Comparison of ENCODE assay signal across 10 cellular contexts in genomic region chr4:184096561-184097239, GRCh38.
DNase-seq lines count a peak whose midpoint lies in the region; ATAC-seq and TF ChIP-seq lines count a peak whose summit lies in the region.
"Had no signal": no experiment of that assay in that cellular context is flagged by ENCODE, and none has a peak within 500 bp of the region (broad histone marks: within the 10 kb centered on the region; RNA-seq: fewer than 3 reads in every experiment).

No MANE protein-coding gene starts in this region.

- H3K4me1 ChIP-seq in iPS-15b (ENCODE audit: control insufficient read depth, insufficient read depth, low read length) (no peaks in the 10 kb centered on the region), spleen (peaks cover 0 to 15% (median 9%) of the 10 kb centered on the region in 6 donors), Caco-2 (no peaks in the 10 kb centered on the region)

- H3K9me3 ChIP-seq in iPS-15b (ENCODE audit: control insufficient read depth, insufficient read depth, low read length) (no peaks in the 10 kb centered on the region), spleen (no peaks in the 10 kb centered on the region), Caco-2 (no peaks in the 10 kb centered on the region)

- ATAC-seq in HG03571 (IDR thresholded peaks at IDR 0.05; ENCODE audit: unreplicated experiment): no peak
- no peak for ATAC-seq in HG03139 (IDR thresholded peaks at IDR 0.05; ENCODE audit: unreplicated experiment)
- ATAC-seq in HG03432 (IDR thresholded peaks at IDR 0.05; ENCODE audit: unreplicated experiment): no peak

- TF ChIP-seq CTCF in spleen (IDR thresholded peaks at IDR 0.05 in 8 of 11, conservative IDR thresholded peaks at IDR 0.05 in 3 of 11): no peak
- TF ChIP-seq CTCF in Caco-2 (IDR thresholded peaks at IDR 0.05; ENCODE audit: insufficient read depth in 1 of 2, low read depth in 1 of 2, low read length in 1 of 2, severe bottlenecking in 1 of 2, unreplicated experiment in 1 of 2): no peak

- no peak for TF ChIP-seq POLR2A in spleen (IDR thresholded peaks at IDR 0.05)

- DNase-seq in GM04504 (ENCODE audit: low read depth): peak; percentile 28
- DNase-seq in spleen: no peak
- DNase-seq in Caco-2: no peak
- DNase-seq: NCI-H2171; stimulated activated naive CD4-positive, alpha-beta T cell had no signal

- CTCF ChIA-PET in Caco-2 (lab: Charles Lee): no interaction called here

- no peaks in the 10 kb centered on the region for H3K36me3 Mint-ChIP-seq in activated naive CD8-positive, alpha-beta T cell
- H3K36me3 Mint-ChIP-seq in Caco-2 (ENCODE audit: insufficient read depth, unreplicated experiment): no peaks in the 10 kb centered on the region

- peaks cover 10% of the 10 kb centered on the region for H3K27me3 ChIP-seq in iPS-15b (ENCODE audit: control insufficient read depth, insufficient read depth, low read length)
- peaks cover 0 to 12% (median 0%) of the 10 kb centered on the region in 7 donors for H3K27me3 ChIP-seq in spleen (replicated peaks in 1 of 7)
- H3K27me3 ChIP-seq in Caco-2 (replicated peaks; ENCODE audit: control insufficient read depth, insufficient read depth, low read length): no peaks in the 10 kb centered on the region

- H3K4me3 ChIP-seq in iPS-15b (ENCODE audit: low read depth, low read length): peak overlapping the region; percentile 55
- H3K4me3 ChIP-seq in spleen: peak overlapping the region; percentile 9 to 63 (median 15)
- H3K4me3 ChIP-seq in Caco-2 (ENCODE audit: low read depth, low read length): no peak overlapping the region

- peaks cover 3% of the 10 kb centered on the region for H3K27me3 Mint-ChIP-seq in activated naive CD8-positive, alpha-beta T cell
- no peaks in the 10 kb centered on the region for H3K27me3 Mint-ChIP-seq in Caco-2 (ENCODE audit: insufficient read depth, unreplicated experiment)

- BruUV-seq in Caco-2 (replicated peaks; lab: Mats Ljungman, UMichigan): no TSS peak

- H3K4me1 Mint-ChIP-seq in activated naive CD8-positive, alpha-beta T cell (ENCODE audit: low read depth): peaks cover 2% of the 10 kb centered on the region
- H3K4me1 Mint-ChIP-seq in Caco-2 (ENCODE audit: low read depth, unreplicated experiment): no peaks in the 10 kb centered on the region

- H3K9me3 Mint-ChIP-seq in activated naive CD8-positive, alpha-beta T cell (ENCODE audit: low read depth): no peaks in the 10 kb centered on the region
- H3K9me3 Mint-ChIP-seq in Caco-2 (ENCODE audit: unreplicated experiment): no peaks in the 10 kb centered on the region

- POLR2A ChIA-PET in Caco-2 (lab: Charles Lee): no interaction called here

- H3K36me3 ChIP-seq in iPS-15b (ENCODE audit: control insufficient read depth, insufficient read depth, low read length) (no peaks in the 10 kb centered on the region), spleen (no peaks in the 10 kb centered on the region), Caco-2 (ENCODE audit: control insufficient read depth, insufficient read depth, low read length) (no peaks in the 10 kb centered on the region)

- peak overlapping the region; percentile 58 for H3K4me3 Mint-ChIP-seq in activated naive CD8-positive, alpha-beta T cell
- no peak overlapping the region for H3K4me3 Mint-ChIP-seq in Caco-2 (ENCODE audit: unreplicated experiment)

- H3K27ac Mint-ChIP-seq in activated naive CD8-positive, alpha-beta T cell: no peak overlapping the region
- no peak overlapping the region for H3K27ac Mint-ChIP-seq in Caco-2 (ENCODE audit: unreplicated experiment)

- H3K9ac ChIP-seq in iPS-15b (ENCODE audit: low read depth, low read length): no peak overlapping the region

- H3K27ac ChIP-seq in spleen: peak overlapping the region in 7 of 8 donors; percentile 2 to 70 (median 59)

- intact Hi-C loops in spleen (cut with DNase I; ENCODE audit: low total_unique reads): loop anchor here (5.0 kb wide), 1 partner anchor 254 kb away; no protein-coding TSS in a partner anchor
- intact Hi-C loops in Caco-2 (cut with micrococcal nuclease; ENCODE audit: unreplicated experiment): no loop called here

- WGBS in spleen, 5 donors: 51 to 72% (median 65%) methylated on average over 13 of the region's 13 CpGs
